ENCODE assay signal across 21 cellular contexts in the genomic region with DNA sequence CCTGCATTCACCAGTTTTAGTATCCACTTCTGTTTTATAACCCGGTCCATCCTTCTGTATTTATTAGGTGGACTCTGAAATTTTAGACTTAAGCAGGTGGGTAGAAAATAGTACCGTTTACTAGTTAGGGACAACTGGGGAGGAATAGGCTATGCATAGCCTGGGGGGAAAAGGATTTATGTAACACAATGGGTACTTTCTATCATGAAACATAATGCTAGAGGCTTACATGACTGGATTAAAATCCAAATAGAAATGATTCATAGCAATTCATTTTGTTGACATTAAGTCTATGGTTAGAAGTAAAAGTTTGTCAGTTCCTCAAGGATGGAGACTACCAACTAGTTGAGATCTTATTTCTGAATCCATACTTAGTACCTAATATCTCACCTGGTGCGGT.
"Had no signal": no experiment of that assay in that cellular context is flagged by ENCODE, and none has a peak within 500 bp of the region (broad histone marks: within the 10 kb centered on the region; RNA-seq: fewer than 3 reads in every experiment).

No MANE protein-coding gene starts in this region.

- H3K4me3 ChIP-seq: coronary artery, dorsolateral prefrontal cortex, esophagus squamous epithelium, gastrocnemius medialis, heart right ventricle, left lung, lower lobe of right lung, mucosa of descending colon had no signal

- H3K9me3 ChIP-seq: esophagus squamous epithelium, gastrocnemius medialis, left lung, lower lobe of right lung, mucosa of descending colon had no signal

- H3K4me1 ChIP-seq: gastrocnemius medialis, left lung, lower lobe of right lung had no signal

- H3K36me3 ChIP-seq: gastrocnemius medialis, heart right ventricle, left lung, lower lobe of right lung had no signal

- H3K27me3 ChIP-seq: dorsolateral prefrontal cortex, esophagus squamous epithelium, gastrocnemius medialis, heart right ventricle, left lung had no signal

- DNase-seq: dermis blood vessel endothelial cell; dorsolateral prefrontal cortex; effector CD4-positive, alpha-beta T cell; effector memory CD4-positive, alpha-beta T cell; esophagus squamous epithelium; foreskin fibroblast; foreskin melanocyte; gastrocnemius medialis; glutamatergic neuron; head of caudate nucleus; heart right ventricle; hippocampal formation; left cardiac atrium; left lung; left ventricle myocardium superior; lower lobe of right lung; mesenchymal stem cell; mucosa of descending colon; naive B cell; naive thymus-derived CD8-positive, alpha-beta T cell had no signal

- H3K27ac ChIP-seq: coronary artery, dorsolateral prefrontal cortex, esophagus squamous epithelium, gastrocnemius medialis, heart right ventricle, left lung, lower lobe of right lung had no signal

- ATAC-seq: gastrocnemius medialis; heart right ventricle; left cardiac atrium; left lung; left ventricle myocardium superior; lower lobe of right lung; mucosa of descending colon; naive thymus-derived CD8-positive, alpha-beta T cell had no signal
